Comparison of ENCODE assay signal across 31 cellular contexts in genomic region chr3:115695081-115695480, GRCh38.
"Had no signal": no experiment of that assay in that cellular context is flagged by ENCODE, and none has a peak within 500 bp of the region (broad histone marks: within the 10 kb centered on the region; RNA-seq: fewer than 3 reads in every experiment).

No MANE protein-coding gene starts in this region.

- DNase-seq: activated CD4-positive, alpha-beta memory T cell treated with anti-CD3 and anti-CD28 coated beads, Interleukin-2, amount 10 ng/mL, durations not matched to agents 7 days and 5 days; activated CD4-positive, alpha-beta T cell treated with anti-CD3 and anti-CD28 coated beads, Interleukin-2, amount 10 ng/mL, durations not matched to agents 7 days and 5 days; activated CD4-positive, CD25-positive, alpha-beta regulatory T cell treated with anti-CD3 and anti-CD28 coated beads, Interleukin-2, amount 50 U/mL, for 72 hours; activated CD8-positive, alpha-beta memory T cell treated with anti-CD3 and anti-CD28 coated beads, Interleukin-2, amount 50 U/mL, for 48 hours; activated naive CD8-positive, alpha-beta T cell treated with anti-CD3 and anti-CD28 coated beads, Interleukin-2, amount 50 U/mL, for 24 hours; activated T-cell treated with anti-CD3 and anti-CD28 coated beads, Interleukin-2, amount 50 U/mL, for 24 hours; cortex of kidney; foreskin melanocyte; islet precursor cell; left colon; mammary epithelial cell; naive B cell; nephron progenitor cell; ovary; retina; small intestine; stimulated activated CD4-positive, alpha-beta T cell treated with anti-CD3 and anti-CD28 coated beads, Interleukin-4, amount 100 ng/mL, for 4 hours; stimulated activated CD8-positive, alpha-beta memory T cell treated with anti-CD3 and anti-CD28 coated beads, Interleukin-4, amount 100 ng/mL, for 48 hours; stimulated activated naive CD8-positive, alpha-beta T cell treated with anti-CD3 and anti-CD28 coated beads, Interleukin-15, amount 100 ng/mL, for 72 hours; substantia nigra; T-helper 2 cell; uterus had no signal

- H3K27me3 ChIP-seq: cardiac muscle cell, esophagus muscularis mucosa, ovary, uterus had no signal

- H3K27ac ChIP-seq: cardiac muscle cell, esophagus muscularis mucosa, ovary, uterus had no signal

- H3K4me3 ChIP-seq: cardiac muscle cell, esophagus muscularis mucosa, ovary, uterus had no signal

- H3K4me1 ChIP-seq: uterus had no signal

- H3K9me3 ChIP-seq: esophagus muscularis mucosa, ovary, uterus had no signal

- H3K27me3 Mint-ChIP-seq: activated CD4-positive, alpha-beta memory T cell treated with anti-CD3 and anti-CD28 coated beads, Interleukin-2, amount 10 ng/mL, durations not matched to agents 7 days and 5 days; activated T-helper 17 cell treated with anti-CD3 and anti-CD28 coated beads, Interleukin-2, amount 50 U/mL, for 72 hours; stimulated activated memory B cell treated with anti-CD40 and anti-IgM and Interleukin-4, amounts not matched to agents 10 μg/mL and 1 μg/mL and 100 μg/mL, for 72 hours; type B pancreatic cell had no signal

- H3K27ac Mint-ChIP-seq: activated CD4-positive, alpha-beta memory T cell treated with anti-CD3 and anti-CD28 coated beads, Interleukin-2, amount 10 ng/mL, durations not matched to agents 7 days and 5 days; activated CD4-positive, alpha-beta T cell treated with anti-CD3 and anti-CD28 coated beads, Interleukin-2, amount 10 ng/mL, durations not matched to agents 7 days and 5 days; activated naive CD4-positive, alpha-beta T cell treated with anti-CD3 and anti-CD28 coated beads, Interleukin-2, amount 50 U/mL, for 24 hours; activated naive CD8-positive, alpha-beta T cell treated with anti-CD3 and anti-CD28 coated beads, Interleukin-2, amount 50 U/mL, for 24 hours; activated T-cell treated with anti-CD3 and anti-CD28 coated beads, Interleukin-2, amount 50 U/mL, for 24 hours; activated T-helper 17 cell treated with anti-CD3 and anti-CD28 coated beads, Interleukin-2, amount 50 U/mL, for 72 hours; naive B cell; nephron progenitor cell; progenitor cell of endocrine pancreas; stimulated activated memory B cell treated with anti-CD40 and anti-IgM and Interleukin-4, amounts not matched to agents 10 μg/mL and 1 μg/mL and 100 μg/mL, for 72 hours; stimulated activated naive CD8-positive, alpha-beta T cell treated with anti-CD3 and anti-CD28 coated beads, Interleukin-15, amount 100 ng/mL, for 72 hours; type B pancreatic cell had no signal

- H3K4me1 Mint-ChIP-seq: activated CD4-positive, alpha-beta memory T cell treated with anti-CD3 and anti-CD28 coated beads, Interleukin-2, amount 10 ng/mL, durations not matched to agents 7 days and 5 days; activated CD4-positive, alpha-beta T cell treated with anti-CD3 and anti-CD28 coated beads, Interleukin-2, amount 10 ng/mL, durations not matched to agents 7 days and 5 days; activated naive CD4-positive, alpha-beta T cell treated with anti-CD3 and anti-CD28 coated beads, Interleukin-2, amount 50 U/mL, for 24 hours; activated naive CD8-positive, alpha-beta T cell treated with anti-CD3 and anti-CD28 coated beads, Interleukin-2, amount 50 U/mL, for 24 hours; naive B cell; stimulated activated memory B cell treated with anti-CD40 and anti-IgM and Interleukin-4, amounts not matched to agents 10 μg/mL and 1 μg/mL and 100 μg/mL, for 72 hours; stimulated activated naive CD8-positive, alpha-beta T cell treated with anti-CD3 and anti-CD28 coated beads, Interleukin-15, amount 100 ng/mL, for 72 hours had no signal

- H3K4me3 Mint-ChIP-seq: activated CD4-positive, alpha-beta memory T cell treated with anti-CD3 and anti-CD28 coated beads, Interleukin-2, amount 10 ng/mL, durations not matched to agents 7 days and 5 days; activated CD4-positive, alpha-beta T cell treated with anti-CD3 and anti-CD28 coated beads, Interleukin-2, amount 10 ng/mL, durations not matched to agents 7 days and 5 days; activated naive CD4-positive, alpha-beta T cell treated with anti-CD3 and anti-CD28 coated beads, Interleukin-2, amount 50 U/mL, for 24 hours; activated naive CD8-positive, alpha-beta T cell treated with anti-CD3 and anti-CD28 coated beads, Interleukin-2, amount 50 U/mL, for 24 hours; activated T-cell treated with anti-CD3 and anti-CD28 coated beads, Interleukin-2, amount 50 U/mL, for 24 hours; activated T-helper 17 cell treated with anti-CD3 and anti-CD28 coated beads, Interleukin-2, amount 50 U/mL, for 72 hours; naive B cell; nephron progenitor cell; stimulated activated memory B cell treated with anti-CD40 and anti-IgM and Interleukin-4, amounts not matched to agents 10 μg/mL and 1 μg/mL and 100 μg/mL, for 72 hours; stimulated activated naive CD8-positive, alpha-beta T cell treated with anti-CD3 and anti-CD28 coated beads, Interleukin-15, amount 100 ng/mL, for 72 hours; type B pancreatic cell had no signal

- ATAC-seq: activated naive CD8-positive, alpha-beta T cell treated with anti-CD3 and anti-CD28 coated beads, Interleukin-2, amount 50 U/mL, for 24 hours; activated T-helper 17 cell treated with anti-CD3 and anti-CD28 coated beads, Interleukin-2, amount 50 U/mL, for 72 hours; left colon; sciatic nerve; stimulated activated memory B cell treated with anti-CD40 and anti-IgM and Interleukin-4, amounts not matched to agents 10 μg/mL and 1 μg/mL and 100 μg/mL, for 72 hours; stimulated activated naive CD8-positive, alpha-beta T cell treated with anti-CD3 and anti-CD28 coated beads, Interleukin-15, amount 100 ng/mL, for 72 hours had no signal

- H3K36me3 ChIP-seq: cardiac muscle cell, esophagus muscularis mucosa, ovary, uterus had no signal

- FAIRE-seq: endothelial cell of umbilical vein, small intestine had no signal

- H3K9me3 Mint-ChIP-seq: activated CD4-positive, alpha-beta memory T cell treated with anti-CD3 and anti-CD28 coated beads, Interleukin-2, amount 10 ng/mL, durations not matched to agents 7 days and 5 days; activated CD4-positive, alpha-beta T cell treated with anti-CD3 and anti-CD28 coated beads, Interleukin-2, amount 10 ng/mL, durations not matched to agents 7 days and 5 days; activated naive CD4-positive, alpha-beta T cell treated with anti-CD3 and anti-CD28 coated beads, Interleukin-2, amount 50 U/mL, for 24 hours; activated naive CD8-positive, alpha-beta T cell treated with anti-CD3 and anti-CD28 coated beads, Interleukin-2, amount 50 U/mL, for 24 hours; activated T-cell treated with anti-CD3 and anti-CD28 coated beads, Interleukin-2, amount 50 U/mL, for 24 hours; activated T-helper 17 cell treated with anti-CD3 and anti-CD28 coated beads, Interleukin-2, amount 50 U/mL, for 72 hours; naive B cell; nephron progenitor cell; stimulated activated memory B cell treated with anti-CD40 and anti-IgM and Interleukin-4, amounts not matched to agents 10 μg/mL and 1 μg/mL and 100 μg/mL, for 72 hours; stimulated activated naive CD8-positive, alpha-beta T cell treated with anti-CD3 and anti-CD28 coated beads, Interleukin-15, amount 100 ng/mL, for 72 hours; type B pancreatic cell had no signal

- H3K36me3 Mint-ChIP-seq: activated naive CD4-positive, alpha-beta T cell treated with anti-CD3 and anti-CD28 coated beads, Interleukin-2, amount 50 U/mL, for 24 hours; naive B cell; stimulated activated memory B cell treated with anti-CD40 and anti-IgM and Interleukin-4, amounts not matched to agents 10 μg/mL and 1 μg/mL and 100 μg/mL, for 72 hours; type B pancreatic cell had no signal
